In the genomic region with DNA sequence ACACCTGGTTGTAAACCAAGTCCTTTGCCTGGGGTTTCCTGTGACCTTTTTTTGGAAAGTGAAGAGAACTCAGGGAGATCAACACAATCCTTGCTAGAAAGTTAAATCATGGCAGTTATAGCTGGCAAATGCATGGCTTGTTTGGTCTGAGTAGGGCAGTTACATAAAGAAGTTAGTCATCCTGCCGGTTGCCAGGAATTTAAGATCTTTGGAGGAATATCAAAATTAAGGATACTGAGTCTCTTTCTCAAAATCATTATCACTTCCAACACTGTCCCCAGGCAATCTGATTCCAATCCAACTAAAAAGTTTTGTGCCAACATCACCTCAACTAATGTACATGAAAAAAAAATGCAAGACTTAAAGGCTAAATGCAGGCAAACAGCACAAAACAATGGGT, we compare ENCODE assay signal across 20 cellular contexts. TPM values are rescaled to one million over a fixed set of nuclear protein-coding genes. Genes with fewer than 3 reads are reported as not detected.
DNase-seq lines count a peak whose midpoint lies in the region; ATAC-seq and TF ChIP-seq lines count a peak whose summit lies in the region.
"Had no signal": no experiment of that assay in that cellular context is flagged by ENCODE, and none has a peak within 500 bp of the region (broad histone marks: within the 10 kb centered on the region; RNA-seq: fewer than 3 reads in every experiment).

No MANE protein-coding gene starts in this region.

- H3K56ac ChIP-seq in mesendoderm (ENCODE audit: low read length): no peak overlapping the region

- H3K27ac ChIP-seq in mammary epithelial cell (ENCODE audit: insufficient read depth, low read depth, low read length): no peak overlapping the region
- peak overlapping the region in 3 of 4 donors; percentile 6 to 57 (median 53) for H3K27ac ChIP-seq in gastroesophageal sphincter
- H3K27ac ChIP-seq in mesendoderm (ENCODE audit: low read depth, low read length): no peak overlapping the region
- H3K27ac ChIP-seq: BLaER1, PC-9, SJSA1 had no signal

- TF ChIP-seq CTCF in mammary epithelial cell (conservative IDR thresholded peaks at IDR 0.05 in 1 of 2, IDR thresholded peaks at IDR 0.05 in 1 of 2; ENCODE audit: extremely low read depth in 1 of 2, insufficient read depth in 1 of 2, low read depth in 1 of 2, low read length in 2 of 2) (no peak), gastroesophageal sphincter (IDR thresholded peaks at IDR 0.05) (no peak)

- no peak overlapping the region for H4K8ac ChIP-seq in mesendoderm (ENCODE audit: low read depth, low read length)

- BruUV-seq in mammary epithelial cell (replicated peaks; lab: Mats Ljungman, UMichigan): no TSS peak

- no peak overlapping the region for H3K9ac ChIP-seq in mammary epithelial cell (ENCODE audit: insufficient read depth, low read length)
- H3K9ac ChIP-seq in mesendoderm (ENCODE audit: low read length): no peak overlapping the region
- H3K9ac ChIP-seq: BLaER1 had no signal

- no peak overlapping the region for H4K5ac ChIP-seq in mesendoderm (ENCODE audit: low read length)

- H2AFZ ChIP-seq in mammary epithelial cell (ENCODE audit: low read depth, low read length): peak overlapping the region; percentile 22
- H2AFZ ChIP-seq: PC-9 had no signal

- H3K23ac ChIP-seq in mesendoderm (ENCODE audit: low read length): no peak overlapping the region

- no peak for TF ChIP-seq POLR2A in gastroesophageal sphincter (IDR thresholded peaks at IDR 0.05)

- H4K20me1 ChIP-seq in mammary epithelial cell (ENCODE audit: insufficient read depth, low read length): no peaks in the 10 kb centered on the region
- H4K20me1 ChIP-seq: BLaER1 had no signal

- H2BK15ac ChIP-seq in mesendoderm (replicated peaks; ENCODE audit: low read depth): no peak overlapping the region

- intact Hi-C loops in mammary epithelial cell (cut with micrococcal nuclease): no loop called here

- H3K4me1 ChIP-seq in mammary epithelial cell (ENCODE audit: insufficient read depth, low read length) (peaks cover 4% of the 10 kb centered on the region), gastroesophageal sphincter (peaks cover 0 to 23% (median 0%) of the 10 kb centered on the region in 3 donors), mesendoderm (ENCODE audit: control insufficient read depth, low read depth, low read length) (no peaks in the 10 kb centered on the region)
- H3K4me1 ChIP-seq: BLaER1, SJSA1 had no signal

- no peak overlapping the region for H3K4ac ChIP-seq in mesendoderm (ENCODE audit: low read depth, low read length)

- no peak for ATAC-seq in gastroesophageal sphincter
- ATAC-seq: K562 had no signal

- CTCF ChIA-PET in mammary epithelial cell (lab: Charles Lee; ENCODE audit: low non-redundant PET): no interaction called here

- H3K36me3 ChIP-seq in MG63 (no peaks in the 10 kb centered on the region), mammary epithelial cell (ENCODE audit: insufficient read depth, low read length) (no peaks in the 10 kb centered on the region), gastroesophageal sphincter (no peaks in the 10 kb centered on the region), mesendoderm (ENCODE audit: control insufficient read depth, insufficient read depth, low read length) (no peaks in the 10 kb centered on the region)
- H3K36me3 ChIP-seq: BLaER1, SJSA1 had no signal

- H3K27me3 ChIP-seq in MG63 (no peaks in the 10 kb centered on the region), mammary epithelial cell (ENCODE audit: insufficient read depth, low read length) (no peaks in the 10 kb centered on the region), gastroesophageal sphincter (no peaks in the 10 kb centered on the region), mesendoderm (ENCODE audit: insufficient read depth, low read length, poor library complexity) (no peaks in the 10 kb centered on the region)
- H3K27me3 ChIP-seq: BLaER1, SJSA1 had no signal

- no peak overlapping the region for H2AK5ac ChIP-seq in mesendoderm (ENCODE audit: low read length)

- TF ChIP-seq EP300 in gastroesophageal sphincter (IDR thresholded peaks at IDR 0.05): no peak

- dilution Hi-C loops in mammary epithelial cell (cut with HindIII; ENCODE audit: low sequenced_read_pairs): no loop called here

- H2BK120ac ChIP-seq in mesendoderm (ENCODE audit: low read depth, low read length): no peak overlapping the region

- DNase-seq in MG63: peak; percentile 1
- no peak for DNase-seq in mammary epithelial cell
- DNase-seq in superior temporal gyrus (ENCODE audit: extremely low spot score): peak; percentile 62
- no peak for DNase-seq in mesendoderm
- DNase-seq in NCI-H510A treated with DMSO at 0.1 percent for 48 hours (lab: John Stamatoyannopoulos, UW): no peak
- DNase-seq in stimulated activated CD4-positive, alpha-beta T cell treated with anti-CD3 and anti-CD28 coated beads, Interleukin-12 subunit alpha, Interleukin-12 subunit beta, amount 100 ng/mL, for 4 hours: no peak
- DNase-seq: Calu3; CD4-positive, alpha-beta memory T cell; DMS53; MV-4-11; NCI-H187; NCI-H2107; NCI-H524; PC-9 had no signal

- no peak overlapping the region for H2BK5ac ChIP-seq in mesendoderm (ENCODE audit: low read length)

- no peaks in the 10 kb centered on the region for H3K79me1 ChIP-seq in mesendoderm (ENCODE audit: low read length)

- no peak overlapping the region for H3K4me2 ChIP-seq in mammary epithelial cell (ENCODE audit: insufficient read depth, low read depth, low read length)
- H3K4me2 ChIP-seq in mesendoderm (ENCODE audit: low read length): no peak overlapping the region
- H3K4me2 ChIP-seq: BLaER1, PC-9 had no signal

- WGBS in mammary epithelial cell (ENCODE audit: low coverage, missing lambda C conversion rate): 0% methylated on average over 1 of the region's 1 CpG
- 14 to 60% methylated on average over 1 of the region's 1 CpG for WGBS in gastroesophageal sphincter (ENCODE audit: low coverage in 1 of 2), 2 donors
- no CpG with 5 or more reads among the region's 1 CpG for WGBS in mesendoderm (ENCODE audit: extremely low coverage, insufficient coverage, low lambda C conversion rate)

- in situ Hi-C loops in mammary epithelial cell (cut with MboI; ENCODE audit: low sequenced_read_pairs in 2 of 2): no loop called here

- no peak overlapping the region for H3K18ac ChIP-seq in mesendoderm (ENCODE audit: low read length)

- H3K79me2 ChIP-seq in mammary epithelial cell (ENCODE audit: insufficient read depth, low read length) (no peaks in the 10 kb centered on the region), mesendoderm (ENCODE audit: control insufficient read depth, insufficient read depth, low read length) (no peaks in the 10 kb centered on the region)

- no peaks in the 10 kb centered on the region for H3K9me3 ChIP-seq in MG63
- H3K9me3 ChIP-seq in mammary epithelial cell (replicated peaks; ENCODE audit: insufficient read depth, low read length): no peaks in the 10 kb centered on the region
- no peaks in the 10 kb centered on the region for H3K9me3 ChIP-seq in gastroesophageal sphincter
- H3K9me3 ChIP-seq: BLaER1, SJSA1 had no signal

- H3K4me3 ChIP-seq in MG63 (no peak overlapping the region), mammary epithelial cell (replicated peaks in 1 of 3; ENCODE audit: insufficient read depth in 1 of 3, low read depth in 2 of 3, low read length in 3 of 3) (no peak overlapping the region), gastroesophageal sphincter (no peak overlapping the region), mesendoderm (ENCODE audit: low read length) (no peak overlapping the region)
- H3K4me3 ChIP-seq: BLaER1, K562, PC-9, SJSA1 had no signal

RNA-seq across cellular contexts. Expression of a gene that starts 40.3 kb away (rescaled TPM):
- total RNA-seq in MG63 (2014; rRNA removed; shearing (Covaris generic); ENCODE audit: low replicate concordance): not detected in 2 replicates
- total RNA-seq in mammary epithelial cell (under 1 TPM in 1 of 2 donors, not detected in 1; 0.50 TPM), gastroesophageal sphincter (1 to 10 TPM in 1 of 4 donors, under 1 TPM in 3; under 0.01 to 3.6 (median 0.60) TPM)
- under 0.01 TPM for polyA plus RNA-seq in mammary epithelial cell
- polyA minus RNA-seq in mammary epithelial cell: not detected
- 0.03 TPM for polyA plus RNA-seq in mesendoderm (2013, experiment 1 of 2)
- polyA plus RNA-seq in mesendoderm (2013, experiment 2 of 2): 0.03 TPM
- total RNA-seq: A673; Calu3; CD4-positive, alpha-beta memory T cell; H1; K562 had no signal
- polyA plus RNA-seq: CD4-positive, alpha-beta memory T cell; H1; K562 had no signal

RNA-seq across cellular contexts. Expression of a gene that starts 42.8 kb away (rescaled TPM):
- not detected in 2 replicates for total RNA-seq in MG63 (2014; rRNA removed; shearing (Covaris generic); ENCODE audit: low replicate concordance)
- total RNA-seq in mammary epithelial cell: not detected
- polyA plus RNA-seq in mammary epithelial cell: 0.05 TPM
- polyA minus RNA-seq in mammary epithelial cell: not detected
- total RNA-seq in gastroesophageal sphincter: 1 to 10 TPM in 2 of 4 donors, under 1 TPM in 2; 0.16 to 3.5 (median 1.2) TPM
- 0.11 TPM for polyA plus RNA-seq in mesendoderm (2013, experiment 1 of 2)
- 0.13 TPM for polyA plus RNA-seq in mesendoderm (2013, experiment 2 of 2)
- total RNA-seq: A673, Calu3, PC-9 had no signal
- polyA plus RNA-seq: CD4-positive, alpha-beta memory T cell had no signal

RNA-seq across cellular contexts. Expression of a gene that starts 53.5 kb away (rescaled TPM):
- 7.9 and 32.2 TPM in 2 replicates for total RNA-seq in MG63 (2014; rRNA removed; shearing (Covaris generic); ENCODE audit: low replicate concordance)
- total RNA-seq in mammary epithelial cell (1 to 10 TPM; 4.0 to 9.1 TPM), gastroesophageal sphincter (10 to 100 TPM in 1 of 4 donors, 1 to 10 TPM in 3; 3.8 to 10.2 (median 5.7) TPM)
- polyA plus RNA-seq in mammary epithelial cell: 3.3 TPM
- polyA minus RNA-seq in mammary epithelial cell: not detected
- 7.5 TPM for polyA plus RNA-seq in mesendoderm (2013, experiment 1 of 2)
- polyA plus RNA-seq in mesendoderm (2013, experiment 2 of 2): 7.8 TPM

Comparison
In these comparisons a context has a peak if more than half of its experiments do, and no peak if none do; other contexts are left out.
1. DNase-seq: peak in MG63 (single experiment) and superior temporal gyrus (single experiment); none in mammary epithelial cell (single experiment), mesendoderm (single experiment), NCI-H510A treated with DMSO at 0.1 percent for 48 hours (single experiment) and stimulated activated CD4-positive, alpha-beta T cell treated with anti-CD3 and anti-CD28 coated beads, Interleukin-12 subunit alpha, Interleukin-12 subunit beta, amount 100 ng/mL, for 4 hours (single experiment).
2. H3K27ac ChIP-seq: peak in gastroesophageal sphincter (3 of 4); none in mammary epithelial cell (single experiment) and mesendoderm (single experiment).